ENCODE assay signal across 18 cellular contexts in the genomic region with DNA sequence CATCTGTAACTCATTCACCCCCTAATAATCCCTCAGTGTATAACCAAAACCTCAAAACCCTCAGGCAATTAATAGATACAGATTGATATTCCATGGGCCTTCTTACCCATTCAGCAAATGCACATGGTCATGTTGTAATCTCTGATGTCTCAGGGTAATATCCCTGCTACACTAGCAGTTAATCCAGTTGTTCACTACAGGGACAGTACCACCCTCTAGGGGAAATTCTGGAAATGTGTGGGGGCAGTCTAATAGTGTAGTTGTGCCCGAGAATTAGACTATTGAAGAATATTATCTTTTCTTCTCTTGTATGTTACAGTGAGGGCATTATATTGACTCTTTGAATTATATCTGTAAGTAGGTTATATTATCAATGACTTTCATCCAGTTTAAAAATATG.
DNase-seq lines count a peak whose midpoint lies in the region; ATAC-seq, FAIRE-seq and TF ChIP-seq lines count a peak whose summit lies in the region.
"Had no signal": no experiment of that assay in that cellular context is flagged by ENCODE, and none has a peak within 500 bp of the region (broad histone marks: within the 10 kb centered on the region; RNA-seq: fewer than 3 reads in every experiment).

No MANE protein-coding gene starts in this region.

- 0 out of 3 replicates have a peak, but pooled peaks have one; percentile 28 for ATAC-seq in K562
- no peak for ATAC-seq in HG03439 (IDR thresholded peaks at IDR 0.05; ENCODE audit: unreplicated experiment)
- no peak for ATAC-seq in T-cell (replicated peaks in 1 of 4)

- no peak for TF ChIP-seq EP300 in K562 (IDR thresholded peaks at IDR 0.05; ENCODE audit: low read length)

- no peak for TF ChIP-seq RAD21 in K562 (CRISPR knock-in tag; conservative IDR thresholded peaks at IDR 0.05 in 1 of 2, IDR thresholded peaks at IDR 0.05 in 1 of 2)

- no peaks in the 10 kb centered on the region for H3K9me1 ChIP-seq in K562 (ENCODE audit: control insufficient read depth, insufficient read depth, low read length)

- peaks cover 7% of the 10 kb centered on the region for H3K36me3 Mint-ChIP-seq in T-cell
- H3K36me3 Mint-ChIP-seq: CD14-positive monocyte had no signal

- intact Hi-C loops in K562 (cut with micrococcal nuclease) = no loop called here

- POLR2A ChIA-PET in K562 (lab: Yijun Ruan, JAX) = no interaction called here
- POLR2A ChIA-PET in T-cell (lab: Charles Lee) = no interaction called here

- no TSS peak for BruUV-seq in K562 (replicated peaks; lab: Mats Ljungman, UMichigan)

- CTCF ChIA-PET in K562 (lab: Yijun Ruan, JAX; ENCODE audit: low intra/inter-chr PET ratio) (no interaction called here), T-cell (lab: Charles Lee) (no interaction called here)

- DNase-seq in BE2C = no peak
- peak; percentile 15 for DNase-seq in HuH-7 (ENCODE audit: low spot score)
- DNase-seq in K562 (ENCODE audit: extremely low read depth in 1 of 4, low spot score in 3 of 4) = no peak
- DNase-seq in retinal pigment epithelial cell (ENCODE audit: low read depth) = no peak
- no peak for DNase-seq in T-cell
- DNase-seq in frontal cortex (ENCODE audit: low spot score in 2 of 2) = no peak
- DNase-seq: AML-193; CD4-positive, alpha-beta memory T cell; DMS153; DMS79; GF-D8; IMR-90; KBM-7 had no signal

- H3K4me2 ChIP-seq in K562 (ENCODE audit: insufficient read depth, low read length) = no peak overlapping the region
- H3K4me2 ChIP-seq: BLaER1 had no signal

- H3K4me1 ChIP-seq in BE2C (no peaks in the 10 kb centered on the region), K562 (replicated peaks in 1 of 2; ENCODE audit: control insufficient read depth in 2 of 2, insufficient read depth in 2 of 2, low read length in 2 of 2) (no peaks in the 10 kb centered on the region)
- H3K4me1 ChIP-seq: BLaER1, HAP-1 had no signal

- 50% methylated on average over 1 of the region's 1 CpG for WGBS in K562 (ENCODE audit: insufficient coverage, low coverage, missing lambda C conversion rate)

- peaks cover 0 to 33% (median 29%) of the 10 kb centered on the region in 3 donors for H3K9me3 Mint-ChIP-seq in T-cell

- 0 out of 2 replicates have a peak, but pooled peaks have one; percentile 3 for TF ChIP-seq CTCF in BE2C (IDR thresholded peaks at IDR 0.05; ENCODE audit: low read depth, low read length)
- TF ChIP-seq CTCF in K562 (IDR thresholded peaks at IDR 0.05 in 2 of 3, conservative IDR thresholded peaks at IDR 0.05 in 1 of 3; ENCODE audit: insufficient read depth in 2 of 3, low read depth in 1 of 3, low read length in 3 of 3) = no peak
- peak; percentile 10 for TF ChIP-seq CTCF in retinal pigment epithelial cell (conservative IDR thresholded peaks at IDR 0.05; ENCODE audit: low read depth, low read length)

- no peak for FAIRE-seq in K562 (lab: Jason Lieb, UNC)
- FAIRE-seq in frontal cortex (lab: Jason Lieb, UNC) = no peak
- FAIRE-seq: A204.1 had no signal

- H3K4me3 Mint-ChIP-seq in T-cell = no peak overlapping the region
- H3K4me3 Mint-ChIP-seq: CD14-positive monocyte had no signal

- no peak overlapping the region for H3K9ac ChIP-seq in K562 (ENCODE audit: insufficient read depth in 1 of 2, low read depth in 2 of 2, low read length in 2 of 2)
- H3K9ac ChIP-seq: BLaER1 had no signal

- no peak for TF ChIP-seq POLR2A in K562 (conservative IDR thresholded peaks at IDR 0.05)

- H3K79me2 ChIP-seq in K562 (ENCODE audit: control insufficient read depth, insufficient read depth, low read length) = no peaks in the 10 kb centered on the region

- H3K27ac Mint-ChIP-seq in T-cell = no peak overlapping the region
- H3K27ac Mint-ChIP-seq: CD14-positive monocyte; CD4-positive, alpha-beta memory T cell had no signal

- H3K4me3 ChIP-seq in BE2C (ENCODE audit: low read depth, low read length) (no peak overlapping the region), K562 (no peak overlapping the region), retinal pigment epithelial cell (ENCODE audit: low read length) (no peak overlapping the region)
- H3K4me3 ChIP-seq: BLaER1, HAP-1 had no signal

- H3K27me3 ChIP-seq in BE2C (no peaks in the 10 kb centered on the region), K562 (ENCODE audit: control insufficient read depth in 2 of 2, insufficient read depth in 2 of 2, low read length in 2 of 2) (no peaks in the 10 kb centered on the region)
- H3K27me3 ChIP-seq: BLaER1 had no signal

- H3K27ac ChIP-seq in K562 (ENCODE audit: extremely low read depth, low read depth, low read length) = no peak overlapping the region
- H3K27ac ChIP-seq: BLaER1 had no signal

- H2AFZ ChIP-seq in K562 (ENCODE audit: low read depth, low read length) = no peak overlapping the region

- H3K27me3 Mint-ChIP-seq in T-cell = no peaks in the 10 kb centered on the region
- H3K27me3 Mint-ChIP-seq: CD4-positive, alpha-beta memory T cell had no signal

- H3K36me3 ChIP-seq in BE2C (no peaks in the 10 kb centered on the region), K562 (ENCODE audit: control insufficient read depth, insufficient read depth, low read length) (no peaks in the 10 kb centered on the region)
- H3K36me3 ChIP-seq: BLaER1, HAP-1 had no signal

- in situ Hi-C loops in K562 (cut with MboI) = no loop called here

- H4K20me1 ChIP-seq in K562 (replicated peaks; ENCODE audit: control insufficient read depth, insufficient read depth, low read length) = no peaks in the 10 kb centered on the region
- H4K20me1 ChIP-seq: BLaER1 had no signal

- H3K9me3 ChIP-seq in BE2C = no peaks in the 10 kb centered on the region; the same call in 1 of the 2 replicates
- no peaks in the 10 kb centered on the region for H3K9me3 ChIP-seq in K562 (replicated peaks; ENCODE audit: control insufficient read depth, insufficient read depth, low read depth, low read length)
- H3K9me3 ChIP-seq: BLaER1, HAP-1 had no signal

- no peaks in the 10 kb centered on the region for H3K4me1 Mint-ChIP-seq in T-cell
- H3K4me1 Mint-ChIP-seq: CD14-positive monocyte; CD4-positive, alpha-beta memory T cell had no signal

TF ChIP-seq in K562, 482 proteins besides CTCF, POLR2A, EP300 and RAD21 (continues in another document):
- TF ChIP-seq WHSC1 (IDR thresholded peaks at IDR 0.05; ENCODE audit: low read length) = no peak
- TF ChIP-seq, protein P1, sequence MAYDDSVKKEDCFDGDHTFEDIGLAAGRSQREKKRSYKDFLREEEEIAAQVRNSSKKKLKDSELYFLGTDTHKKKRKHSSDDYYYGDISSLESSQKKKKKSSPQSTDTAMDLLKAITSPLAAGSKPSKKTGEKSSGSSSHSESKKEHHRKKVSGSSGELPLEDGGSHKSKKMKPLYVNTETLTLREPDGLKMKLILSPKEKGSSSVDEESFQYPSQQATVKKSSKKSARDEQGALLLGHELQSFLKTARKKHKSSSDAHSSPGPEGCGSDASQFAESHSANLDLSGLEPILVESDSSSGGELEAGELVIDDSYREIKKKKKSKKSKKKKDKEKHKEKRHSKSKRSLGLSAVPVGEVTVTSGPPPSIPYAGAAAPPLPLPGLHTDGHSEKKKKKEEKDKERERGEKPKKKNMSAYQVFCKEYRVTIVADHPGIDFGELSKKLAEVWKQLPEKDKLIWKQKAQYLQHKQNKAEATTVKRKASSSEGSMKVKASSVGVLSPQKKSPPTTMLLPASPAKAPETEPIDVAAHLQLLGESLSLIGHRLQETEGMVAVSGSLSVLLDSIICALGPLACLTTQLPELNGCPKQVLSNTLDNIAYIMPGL (CRISPR knock-in tag; IDR thresholded peaks at IDR 0.05) = no peak
- TF ChIP-seq TCF7L2 (IDR thresholded peaks at IDR 0.05; ENCODE audit: low read depth, low read length) = no peak
- TF ChIP-seq, protein P2, sequence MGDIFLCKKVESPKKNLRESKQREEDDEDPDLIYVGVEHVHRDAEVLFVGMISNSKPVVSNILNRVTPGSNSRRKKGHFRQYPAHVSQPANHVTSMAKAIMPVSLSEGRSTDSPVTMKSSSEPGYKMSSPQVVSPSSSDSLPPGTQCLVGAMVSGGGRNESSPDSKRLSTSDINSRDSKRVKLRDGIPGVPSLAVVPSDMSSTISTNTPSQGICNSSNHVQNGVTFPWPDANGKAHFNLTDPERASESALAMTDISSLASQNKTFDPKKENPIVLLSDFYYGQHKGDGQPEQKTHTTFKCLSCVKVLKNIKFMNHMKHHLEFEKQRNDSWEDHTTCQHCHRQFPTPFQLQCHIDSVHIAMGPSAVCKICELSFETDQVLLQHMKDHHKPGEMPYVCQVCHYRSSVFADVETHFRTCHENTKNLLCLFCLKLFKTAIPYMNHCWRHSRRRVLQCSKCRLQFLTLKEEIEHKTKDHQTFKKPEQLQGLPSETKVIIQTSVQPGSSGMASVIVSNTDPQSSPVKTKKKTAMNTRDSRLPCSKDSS (IDR thresholded peaks at IDR 0.05; ENCODE audit: low read depth, partially characterized antibody) = no peak
- no peak for TF ChIP-seq BACH1 (tag; IDR thresholded peaks at IDR 0.05)
- TF ChIP-seq, protein P3, sequence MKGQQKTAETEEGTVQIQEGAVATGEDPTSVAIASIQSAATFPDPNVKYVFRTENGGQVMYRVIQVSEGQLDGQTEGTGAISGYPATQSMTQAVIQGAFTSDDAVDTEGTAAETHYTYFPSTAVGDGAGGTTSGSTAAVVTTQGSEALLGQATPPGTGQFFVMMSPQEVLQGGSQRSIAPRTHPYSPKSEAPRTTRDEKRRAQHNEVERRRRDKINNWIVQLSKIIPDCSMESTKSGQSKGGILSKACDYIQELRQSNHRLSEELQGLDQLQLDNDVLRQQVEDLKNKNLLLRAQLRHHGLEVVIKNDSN (CRISPR knock-in tag; IDR thresholded peaks at IDR 0.05) = no peak
- no peak for TF ChIP-seq SMARCA5 (IDR thresholded peaks at IDR 0.05)
- TF ChIP-seq GTF2A2 (tag; IDR thresholded peaks at IDR 0.05) = no peak
- no peak for TF ChIP-seq ZNF764 (CRISPR knock-in tag; IDR thresholded peaks at IDR 0.05; ENCODE audit: low read depth)
- TF ChIP-seq, protein P4, sequence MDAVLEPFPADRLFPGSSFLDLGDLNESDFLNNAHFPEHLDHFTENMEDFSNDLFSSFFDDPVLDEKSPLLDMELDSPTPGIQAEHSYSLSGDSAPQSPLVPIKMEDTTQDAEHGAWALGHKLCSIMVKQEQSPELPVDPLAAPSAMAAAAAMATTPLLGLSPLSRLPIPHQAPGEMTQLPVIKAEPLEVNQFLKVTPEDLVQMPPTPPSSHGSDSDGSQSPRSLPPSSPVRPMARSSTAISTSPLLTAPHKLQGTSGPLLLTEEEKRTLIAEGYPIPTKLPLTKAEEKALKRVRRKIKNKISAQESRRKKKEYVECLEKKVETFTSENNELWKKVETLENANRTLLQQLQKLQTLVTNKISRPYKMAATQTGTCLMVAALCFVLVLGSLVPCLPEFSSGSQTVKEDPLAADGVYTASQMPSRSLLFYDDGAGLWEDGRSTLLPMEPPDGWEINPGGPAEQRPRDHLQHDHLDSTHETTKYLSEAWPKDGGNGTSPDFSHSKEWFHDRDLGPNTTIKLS (IDR thresholded peaks at IDR 0.05; ENCODE audit: borderline replicate concordance, low read depth) = no peak
- no peak for TF ChIP-seq HDAC8 (tag; IDR thresholded peaks at IDR 0.05)
- no peak for TF ChIP-seq NFIX (CRISPR knock-in tag; IDR thresholded peaks at IDR 0.05; ENCODE audit: low read depth)
- TF ChIP-seq RUNX1 (IDR thresholded peaks at IDR 0.05; ENCODE audit: low read depth) = no peak
- TF ChIP-seq ZNF695 (CRISPR knock-in tag; IDR thresholded peaks at IDR 0.05) = no peak

Comparison
In these comparisons a context has a peak if more than half of its experiments do, and no peak if none do; other contexts are left out.
1. CTCF ChIP-seq: peak in BE2C (single experiment) and retinal pigment epithelial cell (single experiment); none in K562 (0 of 3).